Comparison of ENCODE assay signal across 8 cellular contexts in genomic region chr16:2339521-2340484, GRCh38. TPM values are rescaled to one million over a fixed set of nuclear protein-coding genes. Genes with fewer than 3 reads are reported as not detected.
DNase-seq lines count a peak whose midpoint lies in the region; ATAC-seq and TF ChIP-seq lines count a peak whose summit lies in the region.

No MANE protein-coding gene starts in this region.

- DNase-seq in AG09309 (ENCODE audit: low read depth), result no peak
- DNase-seq in NT2/D1 (ENCODE audit: low read depth, low spot score), result no peak
- peak; percentile 75 for DNase-seq in activated effector memory CD4-positive, alpha-beta T cell treated with anti-CD3 and anti-CD28 coated beads, Interleukin-2, amount 50 U/mL, for 16 hours
- peak; percentile 50 for DNase-seq in glomerular visceral epithelial cell (ENCODE audit: extremely low spot score)
- DNase-seq in osteoblast (ENCODE audit: insufficient read length, low spot score, missing footprints), result peak; percentile 68
- DNase-seq in kidney glomerular epithelial cell (lab: John Stamatoyannopoulos, UW), result no peak

- H2AFZ ChIP-seq in osteoblast (ENCODE audit: low read length), result peak overlapping the region; percentile 76

- H3K27me3 ChIP-seq in NT2/D1 (ENCODE audit: insufficient read depth, insufficient read length), result peaks cover 27% of the 10 kb centered on the region
- peaks cover 61% of the 10 kb centered on the region for H3K27me3 ChIP-seq in osteoblast (ENCODE audit: insufficient read depth, low read length)

- peak overlapping the region; percentile 84 for H3K9ac ChIP-seq in NT2/D1 (ENCODE audit: insufficient read length, low read depth)

- no peaks in the 10 kb centered on the region for H4K20me1 ChIP-seq in osteoblast (ENCODE audit: insufficient read depth, low read length)

- H3K9me3 ChIP-seq in NT2/D1 (ENCODE audit: insufficient read depth, low read length) (peaks cover 23% of the 10 kb centered on the region; the same call in 1 of the 2 replicates), osteoblast (ENCODE audit: low read depth, low read length) (no peaks in the 10 kb centered on the region)

- peak; percentile 15 for ATAC-seq in GM18858 (IDR thresholded peaks at IDR 0.05; ENCODE audit: unreplicated experiment)
- peak; percentile 27 for ATAC-seq in HG03095 (IDR thresholded peaks at IDR 0.05; ENCODE audit: unreplicated experiment)

- H3K4me2 ChIP-seq in osteoblast (ENCODE audit: insufficient read depth, low read length), result peak overlapping the region; percentile 80

- peak overlapping the region; percentile 44 for H3K4me3 ChIP-seq in AG09309 (ENCODE audit: control insufficient read depth, low read depth, low read length)
- H3K4me3 ChIP-seq in NT2/D1 (ENCODE audit: insufficient read length, low read depth), result peak overlapping the region; percentile 73
- H3K4me3 ChIP-seq in osteoblast (ENCODE audit: insufficient read depth, low read length), result peak overlapping the region; percentile 67

- H3K4me1 ChIP-seq in NT2/D1 (ENCODE audit: insufficient read depth, insufficient read length), result peaks cover 6% of the 10 kb centered on the region
- peaks cover 5% of the 10 kb centered on the region for H3K4me1 ChIP-seq in osteoblast (ENCODE audit: insufficient read depth, low read length)

- TF ChIP-seq CTCF in AG09309 (IDR thresholded peaks at IDR 0.05; ENCODE audit: control insufficient read depth, insufficient read depth, low read depth, low read length, missing control alignments) (no peak), osteoblast (IDR thresholded peaks at IDR 0.05; ENCODE audit: extremely low read depth, low read depth, low read length) (no peak)

- no peak overlapping the region for H3K27ac ChIP-seq in osteoblast (ENCODE audit: low read depth, low read length)

- no peaks in the 10 kb centered on the region for H3K79me2 ChIP-seq in osteoblast (ENCODE audit: insufficient read depth, low read length)

- H3K36me3 ChIP-seq in NT2/D1 (ENCODE audit: insufficient read depth, insufficient read length, low read length), result no peaks in the 10 kb centered on the region
- no peaks in the 10 kb centered on the region for H3K36me3 ChIP-seq in osteoblast (ENCODE audit: insufficient read depth, low read length)

RNA-seq across cellular contexts. Expression of gene ABCA3, which starts 0.7 kb away (rescaled TPM):
- total RNA-seq in osteoblast, result 0.88 and 1.4 TPM in 2 replicates

Comparison
In these comparisons a context has a peak if more than half of its experiments do, and no peak if none do; other contexts are left out.
1. DNase-seq: peak in activated effector memory CD4-positive, alpha-beta T cell treated with anti-CD3 and anti-CD28 coated beads, Interleukin-2, amount 50 U/mL, for 16 hours (single experiment), glomerular visceral epithelial cell (single experiment) and osteoblast (single experiment); none in AG09309 (single experiment), NT2/D1 (single experiment) and kidney glomerular epithelial cell (single experiment).
2. Peak in every context shown above with its lines, with median percentiles within 50 percentile points of each other: H3K4me3 ChIP-seq.